Comparison of ENCODE assay signal across 8 cellular contexts in genomic region chr11:64245797-64246623, GRCh38. TPM values are rescaled to one million over a fixed set of nuclear protein-coding genes. Genes with fewer than 3 reads are reported as not detected.
DNase-seq lines count a peak whose midpoint lies in the region; ATAC-seq, FAIRE-seq and TF ChIP-seq lines count a peak whose summit lies in the region.

No MANE protein-coding gene starts in this region.

- no peaks in the 10 kb centered on the region for H3K9me3 Mint-ChIP-seq in CD4-positive, alpha-beta memory T cell

- H3K4me2 ChIP-seq in keratinocyte (ENCODE audit: control insufficient read depth, extremely low read depth, insufficient read depth, low read depth, low read length): peak overlapping the region; percentile 85

- TF ChIP-seq POLR2A in body of pancreas (IDR thresholded peaks at IDR 0.05): peak; percentile 68 to 75 (median 74)

- peaks cover 49% of the 10 kb centered on the region for H3K4me1 ChIP-seq in CD4-positive, alpha-beta memory T cell (ENCODE audit: insufficient read depth, low read length)
- peaks cover 50% of the 10 kb centered on the region for H3K4me1 ChIP-seq in body of pancreas
- peaks cover 36% of the 10 kb centered on the region for H3K4me1 ChIP-seq in keratinocyte (ENCODE audit: control insufficient read depth, extremely low read depth, insufficient read depth, low read length)

- no peak overlapping the region for H2AFZ ChIP-seq in keratinocyte (ENCODE audit: control insufficient read depth, low read length)

- H3K4me3 Mint-ChIP-seq in CD4-positive, alpha-beta memory T cell: peak overlapping the region; percentile 83 to 92 (median 86)

- peak overlapping the region; percentile 95 for H3K9ac ChIP-seq in keratinocyte (ENCODE audit: control insufficient read depth, extremely low read depth, insufficient read depth, low read length)

- TF ChIP-seq RAD21 in Ishikawa (IDR thresholded peaks at IDR 0.05; ENCODE audit: low read depth): no peak

- no peaks in the 10 kb centered on the region for H3K36me3 ChIP-seq in CD4-positive, alpha-beta memory T cell (ENCODE audit: insufficient read depth, low read length)
- H3K36me3 ChIP-seq in body of pancreas (replicated peaks in 1 of 2; ENCODE audit: insufficient read depth in 1 of 2, low read depth in 2 of 2): no peaks in the 10 kb centered on the region
- peaks cover 6 to 14% of the 10 kb centered on the region in 2 experiments for H3K36me3 ChIP-seq in keratinocyte (ENCODE audit: control insufficient read depth in 2 of 2, extremely low read depth in 1 of 2, insufficient read depth in 2 of 2, low read length in 2 of 2)

- CTCF ChIA-PET in CD4-positive, alpha-beta memory T cell (lab: Charles Lee; ENCODE audit: partially characterized antibody): interaction anchor here (0.7 to 10.5 kb wide), 9 partner anchors 17 to 71 kb away, joined by 3 to 121 read pairs (median 4); partner anchors contain the start of genes CATSPERZ, ESRRA, FERMT3 and NUDT22

- dilution Hi-C loops in keratinocyte (cut with MboI; ENCODE audit: extremely low pct_ligation_motif_present, low sequenced_read_pairs): no loop called here

- no peaks in the 10 kb centered on the region for H3K27me3 Mint-ChIP-seq in CD4-positive, alpha-beta memory T cell

- peak overlapping the region; percentile 67 to 94 (median 87) for H3K27ac Mint-ChIP-seq in CD4-positive, alpha-beta memory T cell

- ATAC-seq in body of pancreas (peak; percentile 4), GM19395 (IDR thresholded peaks at IDR 0.05; ENCODE audit: unreplicated experiment) (no peak)

- peak in 4 of 5 donors; percentile 28 to 93 (median 36) for DNase-seq in CD4-positive, alpha-beta memory T cell
- DNase-seq in T1000 (lab: John Stamatoyannopoulos, UW): peak; percentile 86
- peak; percentile 80 to 91 (median 87) for DNase-seq in body of pancreas
- DNase-seq in keratinocyte (ENCODE audit: low read depth, low spot score): peak; percentile 99
- peak; percentile 67 to 80 for DNase-seq in stimulated activated CD4-positive, alpha-beta T cell treated with anti-CD3 and anti-CD28 coated beads, Interleukin-15, amount 100 ng/mL, for 48 hours (ENCODE audit: low read depth in 2 of 2)
- DNase-seq in inferior parietal cortex (ENCODE audit: extremely low spot score): no peak

- no peaks in the 10 kb centered on the region for H3K9me1 ChIP-seq in keratinocyte (ENCODE audit: control insufficient read depth, extremely low read depth, insufficient read depth, low read length)

- H3K27ac ChIP-seq in CD4-positive, alpha-beta memory T cell (ENCODE audit: low read depth, low read length): peak overlapping the region; percentile 52
- peak overlapping the region; percentile 91 to 94 (median 92) for H3K27ac ChIP-seq in body of pancreas
- H3K27ac ChIP-seq in keratinocyte (ENCODE audit: control insufficient read depth, insufficient read depth, low read length): peak overlapping the region; percentile 88

- H3K4me1 Mint-ChIP-seq in CD4-positive, alpha-beta memory T cell: peaks cover 9 to 71% (median 29%) of the 10 kb centered on the region in 4 donors

- H4K20me1 ChIP-seq in keratinocyte (ENCODE audit: control insufficient read depth, extremely low read depth, insufficient read depth, low read length): no peaks in the 10 kb centered on the region

- H3K9me3 ChIP-seq in CD4-positive, alpha-beta memory T cell (ENCODE audit: control insufficient read depth in 1 of 2, low read length in 2 of 2): no peaks in the 10 kb centered on the region
- no peaks in the 10 kb centered on the region for H3K9me3 ChIP-seq in body of pancreas
- no peaks in the 10 kb centered on the region for H3K9me3 ChIP-seq in keratinocyte (ENCODE audit: control insufficient read depth, low read depth, low read length)

- TF ChIP-seq CTCF in body of pancreas (IDR thresholded peaks at IDR 0.05): peak in 1 of 7 experiments; percentile 17
- no peak for TF ChIP-seq CTCF in keratinocyte (optimal IDR thresholded peaks at IDR 0.05 in 1 of 3, IDR thresholded peaks at IDR 0.05 in 1 of 3, conservative IDR thresholded peaks at IDR 0.05 in 1 of 3; ENCODE audit: extremely low read depth in 1 of 3, insufficient read depth in 2 of 3, low read length in 3 of 3)

- no peaks in the 10 kb centered on the region for H3K27me3 ChIP-seq in CD4-positive, alpha-beta memory T cell (ENCODE audit: insufficient read depth, low read length)
- H3K27me3 ChIP-seq in body of pancreas (no peaks in the 10 kb centered on the region), keratinocyte (ENCODE audit: control insufficient read depth, extremely low read depth, insufficient read depth, low read length) (no peaks in the 10 kb centered on the region)

- 1 to 2% methylated on average over 20 to 44 of the region's 47 CpGs for WGBS in body of pancreas, 2 donors

- POLR2A ChIA-PET in CD4-positive, alpha-beta memory T cell (lab: Charles Lee; ENCODE audit: partially characterized antibody): interaction anchor here (0.5 to 38.9 kb wide), 22 partner anchors 7 to 1391 kb away, joined by 3 to 937 read pairs (median 6); partner anchors contain the start of genes BAD, CATSPERZ, CCDC88B and DNAJC4

- H3K79me2 ChIP-seq in keratinocyte (ENCODE audit: control insufficient read depth, insufficient read depth, low read length): peaks cover 26% of the 10 kb centered on the region

- intact Hi-C loops in CD4-positive, alpha-beta memory T cell (cut with micrococcal nuclease): loop anchor here (1.0 to 10.0 kb wide), 4 partner anchors 39 to 529 kb away; partner anchors contain the start of genes ESRRA, GPR137 and SF1
- intact Hi-C loops in body of pancreas (cut with DNase I): no loop called here

- peaks cover 0 to 17% of the 10 kb centered on the region in 2 donors for H3K36me3 Mint-ChIP-seq in CD4-positive, alpha-beta memory T cell

- no peak for TF ChIP-seq EP300 in Ishikawa (IDR thresholded peaks at IDR 0.05; ENCODE audit: borderline replicate concordance)

- FAIRE-seq in keratinocyte (lab: Jason Lieb, UNC): no peak

- H3K4me3 ChIP-seq in CD4-positive, alpha-beta memory T cell (ENCODE audit: low read length in 2 of 2): peak overlapping the region; percentile 57 to 95
- peak overlapping the region; percentile 67 to 84 for H3K4me3 ChIP-seq in body of pancreas
- H3K4me3 ChIP-seq in keratinocyte (ENCODE audit: control insufficient read depth in 2 of 3, extremely low read depth in 1 of 3, insufficient read depth in 2 of 3, low read depth in 1 of 3, low read length in 3 of 3): peak overlapping the region; percentile 73 to 88 (median 86)

RNA-seq across cellular contexts. Expression of gene PPP1R14B, which starts 0.7 kb away (rescaled TPM):
- 10 to 100 TPM; 32.2 to 38.4 TPM for total RNA-seq in CD4-positive, alpha-beta memory T cell
- 10 to 100 TPM; 52.1 to 83.5 TPM for polyA plus RNA-seq in CD4-positive, alpha-beta memory T cell
- total RNA-seq in body of pancreas: 100 to 1,000 TPM in 1 of 2 donors, 10 to 100 TPM in 1; 87.7 to 112 TPM
- polyA plus RNA-seq in keratinocyte: 182 to 254 TPM (median 208 TPM) in 3 replicates
- 228 TPM for polyA plus RNA-seq in keratinocyte (2011; ENCODE audit: low read depth)
- 136 and 242 TPM in 2 replicates for polyA plus RNA-seq in keratinocyte (2011; cell fraction: cytosol; rRNA removed)
- polyA plus RNA-seq in keratinocyte (2011; cell fraction: nucleus; rRNA removed): 88.4 and 97.8 TPM in 2 replicates
- polyA plus RNA-seq in keratinocyte (2012; ENCODE audit: low replicate concordance): 206 and 370 TPM in 2 replicates
- 67.7 to 176 TPM (median 81.0 TPM) in 3 replicates for polyA minus RNA-seq in keratinocyte
- polyA minus RNA-seq in keratinocyte (2011; cell fraction: cytosol; rRNA and poly(A)+ RNA removed): 142 TPM
- 24.2 and 30.3 TPM in 2 replicates for polyA minus RNA-seq in keratinocyte (2011; cell fraction: nucleus; rRNA and poly(A)+ RNA removed)

RNA-seq across cellular contexts. Expression of gene FKBP2, which starts 5.1 kb away (rescaled TPM):
- total RNA-seq in CD4-positive, alpha-beta memory T cell: 10 to 100 TPM; 41.4 to 46.4 TPM
- polyA plus RNA-seq in CD4-positive, alpha-beta memory T cell: 100 to 1,000 TPM; 106 to 107 TPM
- total RNA-seq in body of pancreas: 10 to 100 TPM; 42.0 to 92.6 TPM
- polyA plus RNA-seq in keratinocyte: 40.3 to 57.7 TPM (median 51.9 TPM) in 3 replicates
- polyA plus RNA-seq in keratinocyte (2011; ENCODE audit: low read depth): 13.5 TPM
- 25.4 and 60.1 TPM in 2 replicates for polyA plus RNA-seq in keratinocyte (2011; cell fraction: cytosol; rRNA removed)
- 36.5 and 39.2 TPM in 2 replicates for polyA plus RNA-seq in keratinocyte (2011; cell fraction: nucleus; rRNA removed)
- polyA plus RNA-seq in keratinocyte (2012; ENCODE audit: low replicate concordance): 59.4 and 124 TPM in 2 replicates
- polyA minus RNA-seq in keratinocyte: 19.1 to 44.3 TPM (median 19.4 TPM) in 3 replicates
- polyA minus RNA-seq in keratinocyte (2011; cell fraction: cytosol; rRNA and poly(A)+ RNA removed): 48.7 TPM
- polyA minus RNA-seq in keratinocyte (2011; cell fraction: nucleus; rRNA and poly(A)+ RNA removed): 10.8 and 13.9 TPM in 2 replicates

RNA-seq across cellular contexts. Expression of gene PLCB3, which starts 5.3 kb away (rescaled TPM):
- total RNA-seq in CD4-positive, alpha-beta memory T cell: 10 to 100 TPM; 10.8 to 11.9 TPM
- polyA plus RNA-seq in CD4-positive, alpha-beta memory T cell: under 1 TPM in 1 of 2 donors, not detected in 1; 0.71 TPM
- total RNA-seq in body of pancreas: 10 to 100 TPM; 13.8 to 14.5 TPM
- 32.5 to 46.9 TPM (median 42.0 TPM) in 3 replicates for polyA plus RNA-seq in keratinocyte
- polyA plus RNA-seq in keratinocyte (2011; ENCODE audit: low read depth): 22.4 TPM
- polyA plus RNA-seq in keratinocyte (2011; cell fraction: cytosol; rRNA removed): 24.4 and 45.9 TPM in 2 replicates
- 80.0 and 97.8 TPM in 2 replicates for polyA plus RNA-seq in keratinocyte (2011; cell fraction: nucleus; rRNA removed)
- 23.8 and 55.9 TPM in 2 replicates for polyA plus RNA-seq in keratinocyte (2012; ENCODE audit: low replicate concordance)
- 59.1 to 134 TPM (median 63.1 TPM) in 3 replicates for polyA minus RNA-seq in keratinocyte
- 84.8 TPM for polyA minus RNA-seq in keratinocyte (2011; cell fraction: cytosol; rRNA and poly(A)+ RNA removed)
- polyA minus RNA-seq in keratinocyte (2011; cell fraction: nucleus; rRNA and poly(A)+ RNA removed): 55.3 and 67.1 TPM in 2 replicates

RNA-seq across cellular contexts. Expression of gene VEGFB, which starts 11.6 kb away (rescaled TPM):
- total RNA-seq in CD4-positive, alpha-beta memory T cell: 10 to 100 TPM; 96.8 to 97.3 TPM
- polyA plus RNA-seq in CD4-positive, alpha-beta memory T cell: 10 to 100 TPM in 1 of 2 donors, 1 to 10 TPM in 1; 2.3 to 22.2 TPM
- total RNA-seq in body of pancreas: 100 to 1,000 TPM in 1 of 2 donors, 10 to 100 TPM in 1; 32.4 to 108 TPM
- 9.7 to 23.3 TPM (median 10.0 TPM) in 3 replicates for polyA plus RNA-seq in keratinocyte
- 9.0 TPM for polyA plus RNA-seq in keratinocyte (2011; ENCODE audit: low read depth)
- 11.0 and 16.3 TPM in 2 replicates for polyA plus RNA-seq in keratinocyte (2011; cell fraction: cytosol; rRNA removed)
- polyA plus RNA-seq in keratinocyte (2011; cell fraction: nucleus; rRNA removed): 10.7 and 13.0 TPM in 2 replicates
- 49.0 and 59.7 TPM in 2 replicates for polyA plus RNA-seq in keratinocyte (2012; ENCODE audit: low replicate concordance)
- polyA minus RNA-seq in keratinocyte: 5.9 to 9.7 TPM (median 7.4 TPM) in 3 replicates
- 14.0 TPM for polyA minus RNA-seq in keratinocyte (2011; cell fraction: cytosol; rRNA and poly(A)+ RNA removed)
- polyA minus RNA-seq in keratinocyte (2011; cell fraction: nucleus; rRNA and poly(A)+ RNA removed): 2.7 and 3.0 TPM in 2 replicates

RNA-seq across cellular contexts. Expression of gene DNAJC4, which starts 15.7 kb away (rescaled TPM):
- total RNA-seq in CD4-positive, alpha-beta memory T cell: 10 to 100 TPM; 60.6 to 64.5 TPM
- 10 to 100 TPM; 15.6 to 23.6 TPM for polyA plus RNA-seq in CD4-positive, alpha-beta memory T cell
- total RNA-seq in body of pancreas: 10 to 100 TPM; 23.6 to 56.7 TPM
- polyA plus RNA-seq in keratinocyte: 10.1 to 24.7 TPM (median 12.2 TPM) in 3 replicates
- 9.3 TPM for polyA plus RNA-seq in keratinocyte (2011; ENCODE audit: low read depth)
- 9.2 and 17.4 TPM in 2 replicates for polyA plus RNA-seq in keratinocyte (2011; cell fraction: cytosol; rRNA removed)
- 18.2 and 23.5 TPM in 2 replicates for polyA plus RNA-seq in keratinocyte (2011; cell fraction: nucleus; rRNA removed)
- polyA plus RNA-seq in keratinocyte (2012; ENCODE audit: low replicate concordance): 14.5 and 34.1 TPM in 2 replicates
- 8.9 to 21.3 TPM (median 12.1 TPM) in 3 replicates for polyA minus RNA-seq in keratinocyte
- 17.5 TPM for polyA minus RNA-seq in keratinocyte (2011; cell fraction: cytosol; rRNA and poly(A)+ RNA removed)
- polyA minus RNA-seq in keratinocyte (2011; cell fraction: nucleus; rRNA and poly(A)+ RNA removed): 3.3 and 6.4 TPM in 2 replicates
